9 cellular contexts compared by ENCODE assay signal in genomic region chr15:69979269-69979668, GRCh38.
DNase-seq lines count a peak whose midpoint lies in the region; ATAC-seq and TF ChIP-seq lines count a peak whose summit lies in the region.
"Had no signal": no experiment of that assay in that cellular context is flagged by ENCODE, and none has a peak within 500 bp of the region (broad histone marks: within the 10 kb centered on the region; RNA-seq: fewer than 3 reads in every experiment).

No MANE protein-coding gene starts in this region.

- no peaks in the 10 kb centered on the region for H3K36me3 Mint-ChIP-seq in activated B cell treated with CpG ODN at 0.5 μM for 24 hours (ENCODE audit: low read depth)

- H3K4me1 Mint-ChIP-seq in activated B cell treated with CpG ODN at 0.5 μM for 24 hours: peaks cover 46% of the 10 kb centered on the region

- no peaks in the 10 kb centered on the region for H3K9me3 Mint-ChIP-seq in activated B cell treated with CpG ODN at 0.5 μM for 24 hours

- ATAC-seq in HG03342 (IDR thresholded peaks at IDR 0.05; ENCODE audit: unreplicated experiment) (peak; percentile 56), activated B cell treated with CpG ODN at 0.5 μM for 24 hours (ENCODE audit: low read depth) (peak; percentile 58), GM19452 (IDR thresholded peaks at IDR 0.05; ENCODE audit: unreplicated experiment) (no peak)

- H3K27ac Mint-ChIP-seq in activated B cell treated with CpG ODN at 0.5 μM for 24 hours: peak overlapping the region; percentile 93

- POLR2A ChIA-PET in activated B cell treated with CpG ODN at 0.5 μM for 24 hours (lab: Charles Lee): interaction anchor here (0.5 to 3.9 kb wide), 18 partner anchors 13 to 525 kb away, joined by 3 to 22 read pairs (median 6); partner anchors contain the start of gene TLE3

- H3K27me3 Mint-ChIP-seq in activated B cell treated with CpG ODN at 0.5 μM for 24 hours: peaks cover 15% of the 10 kb centered on the region

- no peak for TF ChIP-seq CTCF in activated B cell treated with CpG ODN at 0.5 μM for 24 hours (IDR thresholded peaks at IDR 0.05)

- peak; percentile 82 for DNase-seq in Caki2 (ENCODE audit: low read depth)
- DNase-seq in GM19240 (ENCODE audit: insufficient read length, low spot score): peak; percentile 70
- DNase-seq in activated B cell treated with CpG ODN at 0.5 μM for 24 hours: peak; percentile 45
- no peak for DNase-seq in NCI-H2081 treated with DMSO at 0.1 percent for 48 hours (lab: John Stamatoyannopoulos, UW)
- DNase-seq in stimulated activated CD4-positive, alpha-beta T cell treated with anti-CD3 and anti-CD28 coated beads, Interleukin-4, amount 100 ng/mL, for 4 hours: no peak
- no peak for DNase-seq in stimulated activated CD8-positive, alpha-beta memory T cell treated with anti-CD3 and anti-CD28 coated beads, Interleukin-4, amount 100 ng/mL, for 48 hours
- DNase-seq: pancreas had no signal

- CTCF ChIA-PET in activated B cell treated with CpG ODN at 0.5 μM for 24 hours (lab: Charles Lee): interaction anchor here (0.7 to 2.6 kb wide), 11 partner anchors 37 to 525 kb away, joined by 3 to 11 read pairs (median 4); partner anchors contain the start of gene TLE3

- intact Hi-C loops in activated B cell treated with CpG ODN at 0.5 μM for 24 hours (cut with micrococcal nuclease): loop anchor here (1.0 to 5.0 kb wide), 9 partner anchors 56 to 507 kb away; partner anchors contain the start of gene TLE3

- in situ Hi-C loops in Caki2 (cut with HindIII; ENCODE audit: low pct_unique_long_range_greater_than_20kb, low sequenced_read_pairs): no loop called here

- peak overlapping the region; percentile 68 for H3K4me3 Mint-ChIP-seq in activated B cell treated with CpG ODN at 0.5 μM for 24 hours

Comparison
In these comparisons a context has a peak if more than half of its experiments do, and no peak if none do; other contexts are left out.
1. DNase-seq: peak in Caki2 (single experiment), GM19240 (single experiment) and activated B cell treated with CpG ODN at 0.5 μM for 24 hours (single experiment); none in NCI-H2081 treated with DMSO at 0.1 percent for 48 hours (single experiment), stimulated activated CD4-positive, alpha-beta T cell treated with anti-CD3 and anti-CD28 coated beads, Interleukin-4, amount 100 ng/mL, for 4 hours (0 of 2) and stimulated activated CD8-positive, alpha-beta memory T cell treated with anti-CD3 and anti-CD28 coated beads, Interleukin-4, amount 100 ng/mL, for 48 hours (single experiment).